Comparison of ENCODE assay signal across 8 cellular contexts in the genomic region with DNA sequence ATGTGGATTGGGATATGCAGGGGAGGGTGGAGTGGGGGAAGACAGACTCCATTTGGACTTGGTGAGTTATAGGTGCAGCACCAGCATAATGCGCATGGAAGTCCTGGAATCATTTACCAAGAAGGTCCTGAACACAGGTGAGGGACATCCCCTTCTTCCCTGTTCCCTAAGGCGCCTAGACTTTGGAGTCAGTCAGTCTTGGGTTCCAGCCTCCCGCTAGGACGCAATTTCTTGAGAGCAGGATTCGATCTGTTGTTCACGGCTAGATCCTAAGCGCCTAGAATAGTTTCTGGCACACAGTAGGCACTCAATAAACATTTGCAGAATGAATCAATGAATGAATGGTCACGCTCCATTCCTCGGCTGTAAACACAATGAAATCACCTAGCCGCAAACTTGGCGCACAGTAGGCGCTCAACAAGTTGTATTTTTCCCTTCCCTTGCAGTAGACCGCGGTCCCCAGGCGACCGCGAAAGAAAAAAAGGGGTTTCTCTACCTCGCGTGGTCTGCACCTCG. TPM values are rescaled to one million over a fixed set of nuclear protein-coding genes. Genes with fewer than 3 reads are reported as not detected.
DNase-seq lines count a peak whose midpoint lies in the region; ATAC-seq and TF ChIP-seq lines count a peak whose summit lies in the region.

No MANE protein-coding gene starts in this region.

- peak overlapping the region; percentile 35 to 93 (median 36) for H3K4me3 ChIP-seq in liver (ENCODE audit: low read depth in 1 of 3, low read length in 3 of 3)

- H3K27me3 Mint-ChIP-seq in activated T-cell treated with anti-CD3 and anti-CD28 coated beads, Interleukin-2, amount 50 U/mL, for 72 hours (ENCODE audit: low read depth), result peaks cover 50% of the 10 kb centered on the region
- H3K27me3 Mint-ChIP-seq in activated naive CD8-positive, alpha-beta T cell, result peaks cover 34% of the 10 kb centered on the region
- H3K27me3 Mint-ChIP-seq in type B pancreatic cell, result peaks cover 35% of the 10 kb centered on the region

- H3K36me3 Mint-ChIP-seq in activated T-cell treated with anti-CD3 and anti-CD28 coated beads, Interleukin-2, amount 50 U/mL, for 72 hours (ENCODE audit: insufficient read depth in 2 of 2), result no peaks in the 10 kb centered on the region
- H3K36me3 Mint-ChIP-seq in activated naive CD8-positive, alpha-beta T cell, result no peaks in the 10 kb centered on the region
- no peaks in the 10 kb centered on the region for H3K36me3 Mint-ChIP-seq in type B pancreatic cell

- no peaks in the 10 kb centered on the region for H3K27me3 ChIP-seq in liver (ENCODE audit: control insufficient read depth in 4 of 4, insufficient read depth in 4 of 4, low read length in 3 of 4)

- peak overlapping the region; percentile 75 to 81 for H3K27ac ChIP-seq in liver (ENCODE audit: low read depth in 1 of 2, low read length in 2 of 2)

- peak overlapping the region; percentile 11 for H3K27ac Mint-ChIP-seq in activated T-cell treated with anti-CD3 and anti-CD28 coated beads, Interleukin-2, amount 50 U/mL, for 72 hours
- no peak overlapping the region for H3K27ac Mint-ChIP-seq in activated naive CD8-positive, alpha-beta T cell
- H3K27ac Mint-ChIP-seq in type B pancreatic cell, result peak overlapping the region; percentile 76

- no peak for DNase-seq in activated T-cell treated with anti-CD3 and anti-CD28 coated beads, Interleukin-2, amount 50 U/mL, for 72 hours
- no peak for DNase-seq in activated T-cell treated with anti-CD3 and anti-CD28 coated beads, Interleukin-2, amount 50 U/mL, for 1 hour
- DNase-seq in type B pancreatic cell (ENCODE audit: extremely low spot score, unreplicated experiment) (peak; percentile 18), GM13977 (ENCODE audit: low spot score) (no peak), cortex of kidney (lab: John Stamatoyannopoulos, UW) (no peak)
- DNase-seq in activated CD4-positive, alpha-beta T cell treated with anti-CD3 and anti-CD28 coated beads for 1 hour, result no peak

- 19% methylated on average over 20 of the region's 20 CpGs for WGBS in liver

- ATAC-seq in activated T-cell treated with anti-CD3 and anti-CD28 coated beads, Interleukin-2, amount 50 U/mL, for 72 hours (replicated peaks in 1 of 2), result no peak

- in situ Hi-C loops in GM13977 (cut with MboI; ENCODE audit: low pct_unique_long_range_greater_than_20kb, low sequenced_read_pairs, unreplicated experiment), result no loop called here

- no peak for TF ChIP-seq RAD21 in liver (IDR thresholded peaks at IDR 0.05)

- TF ChIP-seq CTCF in liver (IDR thresholded peaks at IDR 0.05; ENCODE audit: low read depth, low read length, missing input control) (no peak), type B pancreatic cell (conservative IDR thresholded peaks at IDR 0.05) (no peak), GM13977 (IDR thresholded peaks at IDR 0.05; ENCODE audit: extremely low read depth, insufficient read depth, missing control alignments) (no peak)

- H3K4me1 ChIP-seq in liver (ENCODE audit: control insufficient read depth in 4 of 4, insufficient read depth in 4 of 4, low read length in 3 of 4), result peaks cover 2 to 51% (median 23%) of the 10 kb centered on the region in 4 donors

- H3K9me3 ChIP-seq in liver (ENCODE audit: control insufficient read depth in 4 of 4, low read length in 3 of 4), result no peaks in the 10 kb centered on the region

- H3K9me3 Mint-ChIP-seq in activated T-cell treated with anti-CD3 and anti-CD28 coated beads, Interleukin-2, amount 50 U/mL, for 72 hours, result no peaks in the 10 kb centered on the region
- no peaks in the 10 kb centered on the region for H3K9me3 Mint-ChIP-seq in activated naive CD8-positive, alpha-beta T cell (ENCODE audit: low read depth)
- H3K9me3 Mint-ChIP-seq in type B pancreatic cell, result no peaks in the 10 kb centered on the region

- H3K36me3 ChIP-seq in liver (ENCODE audit: control insufficient read depth in 4 of 4, insufficient read depth in 3 of 4, low read depth in 1 of 4, low read length in 3 of 4), result no peaks in the 10 kb centered on the region

- H3K4me1 Mint-ChIP-seq in activated T-cell treated with anti-CD3 and anti-CD28 coated beads, Interleukin-2, amount 50 U/mL, for 72 hours (ENCODE audit: low read depth), result peaks cover 14% of the 10 kb centered on the region
- peaks cover 8% of the 10 kb centered on the region for H3K4me1 Mint-ChIP-seq in activated naive CD8-positive, alpha-beta T cell (ENCODE audit: low read depth)
- H3K4me1 Mint-ChIP-seq in type B pancreatic cell (ENCODE audit: unreplicated experiment), result peaks cover 25% of the 10 kb centered on the region

- peak overlapping the region in 1 of 2 donors; percentile 20 for H3K9ac ChIP-seq in liver (ENCODE audit: low read depth in 1 of 2, low read length in 2 of 2)

- H3K4me3 Mint-ChIP-seq in activated T-cell treated with anti-CD3 and anti-CD28 coated beads, Interleukin-2, amount 50 U/mL, for 72 hours, result peak overlapping the region; percentile 76 to 86
- peak overlapping the region; percentile 76 for H3K4me3 Mint-ChIP-seq in activated naive CD8-positive, alpha-beta T cell
- H3K4me3 Mint-ChIP-seq in type B pancreatic cell, result peak overlapping the region; percentile 86

TF ChIP-seq in liver, 16 proteins besides CTCF, POLR2A, EP300 and RAD21:
- TF ChIP-seq, protein P1, sequence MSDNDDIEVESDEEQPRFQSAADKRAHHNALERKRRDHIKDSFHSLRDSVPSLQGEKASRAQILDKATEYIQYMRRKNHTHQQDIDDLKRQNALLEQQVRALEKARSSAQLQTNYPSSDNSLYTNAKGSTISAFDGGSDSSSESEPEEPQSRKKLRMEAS (IDR thresholded peaks at IDR 0.05), result no peak
- TF ChIP-seq TAF1 (conservative IDR thresholded peaks at IDR 0.05) (no peak), FOXA2 (IDR thresholded peaks at IDR 0.05) (no peak), GABPA (IDR thresholded peaks at IDR 0.05 in 1 of 2, conservative IDR thresholded peaks at IDR 0.05 in 1 of 2) (no peak), YY1 (IDR thresholded peaks at IDR 0.05) (no peak), JUND (IDR thresholded peaks at IDR 0.05) (no peak), SP1 (IDR thresholded peaks at IDR 0.05) (no peak), NR2F2 (IDR thresholded peaks at IDR 0.05) (no peak), HNF4A (conservative IDR thresholded peaks at IDR 0.05) (no peak), EGR1 (IDR thresholded peaks at IDR 0.05; ENCODE audit: low read depth in 2 of 2) (no peak), RXRA (IDR thresholded peaks at IDR 0.05) (no peak), HNF4G (IDR thresholded peaks at IDR 0.05) (no peak), FOXA1 (IDR thresholded peaks at IDR 0.05) (no peak)
- TF ChIP-seq, protein P2, sequence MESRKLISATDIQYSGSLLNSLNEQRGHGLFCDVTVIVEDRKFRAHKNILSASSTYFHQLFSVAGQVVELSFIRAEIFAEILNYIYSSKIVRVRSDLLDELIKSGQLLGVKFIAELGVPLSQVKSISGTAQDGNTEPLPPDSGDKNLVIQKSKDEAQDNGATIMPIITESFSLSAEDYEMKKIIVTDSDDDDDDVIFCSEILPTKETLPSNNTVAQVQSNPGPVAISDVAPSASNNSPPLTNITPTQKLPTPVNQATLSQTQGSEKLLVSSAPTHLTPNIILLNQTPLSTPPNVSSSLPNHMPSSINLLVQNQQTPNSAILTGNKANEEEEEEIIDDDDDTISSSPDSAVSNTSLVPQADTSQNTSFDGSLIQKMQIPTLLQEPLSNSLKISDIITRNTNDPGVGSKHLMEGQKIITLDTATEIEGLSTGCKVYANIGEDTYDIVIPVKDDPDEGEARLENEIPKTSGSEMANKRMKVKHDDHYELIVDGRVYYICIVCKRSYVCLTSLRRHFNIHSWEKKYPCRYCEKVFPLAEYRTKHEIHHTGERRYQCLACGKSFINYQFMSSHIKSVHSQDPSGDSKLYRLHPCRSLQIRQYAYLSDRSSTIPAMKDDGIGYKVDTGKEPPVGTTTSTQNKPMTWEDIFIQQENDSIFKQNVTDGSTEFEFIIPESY (IDR thresholded peaks at IDR 0.05), result no peak
- TF ChIP-seq, protein P3, sequence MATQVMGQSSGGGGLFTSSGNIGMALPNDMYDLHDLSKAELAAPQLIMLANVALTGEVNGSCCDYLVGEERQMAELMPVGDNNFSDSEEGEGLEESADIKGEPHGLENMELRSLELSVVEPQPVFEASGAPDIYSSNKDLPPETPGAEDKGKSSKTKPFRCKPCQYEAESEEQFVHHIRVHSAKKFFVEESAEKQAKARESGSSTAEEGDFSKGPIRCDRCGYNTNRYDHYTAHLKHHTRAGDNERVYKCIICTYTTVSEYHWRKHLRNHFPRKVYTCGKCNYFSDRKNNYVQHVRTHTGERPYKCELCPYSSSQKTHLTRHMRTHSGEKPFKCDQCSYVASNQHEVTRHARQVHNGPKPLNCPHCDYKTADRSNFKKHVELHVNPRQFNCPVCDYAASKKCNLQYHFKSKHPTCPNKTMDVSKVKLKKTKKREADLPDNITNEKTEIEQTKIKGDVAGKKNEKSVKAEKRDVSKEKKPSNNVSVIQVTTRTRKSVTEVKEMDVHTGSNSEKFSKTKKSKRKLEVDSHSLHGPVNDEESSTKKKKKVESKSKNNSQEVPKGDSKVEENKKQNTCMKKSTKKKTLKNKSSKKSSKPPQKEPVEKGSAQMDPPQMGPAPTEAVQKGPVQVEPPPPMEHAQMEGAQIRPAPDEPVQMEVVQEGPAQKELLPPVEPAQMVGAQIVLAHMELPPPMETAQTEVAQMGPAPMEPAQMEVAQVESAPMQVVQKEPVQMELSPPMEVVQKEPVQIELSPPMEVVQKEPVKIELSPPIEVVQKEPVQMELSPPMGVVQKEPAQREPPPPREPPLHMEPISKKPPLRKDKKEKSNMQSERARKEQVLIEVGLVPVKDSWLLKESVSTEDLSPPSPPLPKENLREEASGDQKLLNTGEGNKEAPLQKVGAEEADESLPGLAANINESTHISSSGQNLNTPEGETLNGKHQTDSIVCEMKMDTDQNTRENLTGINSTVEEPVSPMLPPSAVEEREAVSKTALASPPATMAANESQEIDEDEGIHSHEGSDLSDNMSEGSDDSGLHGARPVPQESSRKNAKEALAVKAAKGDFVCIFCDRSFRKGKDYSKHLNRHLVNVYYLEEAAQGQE (IDR thresholded peaks at IDR 0.05), result no peak
- TF ChIP-seq, protein P4, sequence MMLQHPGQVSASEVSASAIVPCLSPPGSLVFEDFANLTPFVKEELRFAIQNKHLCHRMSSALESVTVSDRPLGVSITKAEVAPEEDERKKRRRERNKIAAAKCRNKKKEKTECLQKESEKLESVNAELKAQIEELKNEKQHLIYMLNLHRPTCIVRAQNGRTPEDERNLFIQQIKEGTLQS (IDR thresholded peaks at IDR 0.05), result no peak

RNA-seq across cellular contexts. Expression of a gene that starts 1.0 kb away (rescaled TPM):
- 10 to 100 TPM; 14.9 to 21.9 TPM for total RNA-seq in activated T-cell treated with anti-CD3 and anti-CD28 coated beads, Interleukin-2, amount 50 U/mL, for 72 hours
- total RNA-seq in liver (10 to 100 TPM; 58.4 to 60.2 TPM), type B pancreatic cell (ENCODE audit: low replicate concordance) (35.2 and 80.0 TPM in 2 replicates)
- 100 to 1,000 TPM in 1 of 2 donors, 10 to 100 TPM in 1; 52.3 to 106 TPM for polyA plus RNA-seq in liver
